ENCODE assay signal across 24 cellular contexts in the genomic region with DNA sequence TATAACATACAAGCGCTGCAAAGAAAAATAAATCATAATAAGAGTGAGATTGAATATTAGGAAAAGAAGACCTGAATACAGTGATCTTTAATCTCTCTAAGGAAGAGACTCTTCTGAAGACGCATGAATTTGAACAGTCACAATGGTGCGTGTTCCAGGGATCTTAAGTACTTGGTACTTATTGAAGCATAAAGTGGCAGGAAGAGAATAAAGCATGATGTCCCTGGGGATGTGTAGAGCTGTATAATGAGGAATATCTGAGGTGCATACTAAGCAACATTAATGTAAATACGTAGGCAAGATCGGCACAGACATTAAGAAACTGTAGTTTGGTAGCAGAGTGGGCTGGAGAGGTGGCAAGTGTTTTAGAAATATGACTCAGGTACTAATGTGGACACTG.
"Had no signal": no experiment of that assay in that cellular context is flagged by ENCODE, and none has a peak within 500 bp of the region (broad histone marks: within the 10 kb centered on the region; RNA-seq: fewer than 3 reads in every experiment).

No MANE protein-coding gene starts in this region.

- H3K9me3 Mint-ChIP-seq: T-cell had no signal

- H3K27me3 Mint-ChIP-seq: activated CD4-positive, alpha-beta T cell treated with anti-CD3 and anti-CD28 coated beads for 36 hours had no signal

- H3K27me3 ChIP-seq: adrenal gland had no signal

- H3K36me3 Mint-ChIP-seq: activated naive CD8-positive, alpha-beta T cell treated with anti-CD3 and anti-CD28 coated beads, Interleukin-2, amount 10 ng/mL, durations not matched to agents 7 days and 5 days; T-cell had no signal

- ATAC-seq: activated CD4-positive, alpha-beta T cell treated with anti-CD3 and anti-CD28 coated beads for 36 hours; activated CD8-positive, alpha-beta T cell treated with anti-CD3 and anti-CD28 coated beads, Interleukin-2, amount 10 ng/mL, durations not matched to agents 7 days and 5 days; Right ventricle myocardium inferior; T-cell had no signal

- H3K27ac Mint-ChIP-seq: activated CD4-positive, alpha-beta T cell treated with anti-CD3 and anti-CD28 coated beads for 36 hours; activated CD8-positive, alpha-beta T cell treated with anti-CD3 and anti-CD28 coated beads, Interleukin-2, amount 10 ng/mL, durations not matched to agents 7 days and 5 days; activated naive CD8-positive, alpha-beta T cell treated with anti-CD3 and anti-CD28 coated beads, Interleukin-2, amount 10 ng/mL, durations not matched to agents 7 days and 5 days; T-cell had no signal

- DNase-seq: activated CD4-positive, alpha-beta T cell treated with anti-CD3 and anti-CD28 coated beads for 36 hours; activated CD4-positive, CD25-positive, alpha-beta regulatory T cell; activated CD8-positive, alpha-beta memory T cell treated with anti-CD3 and anti-CD28 coated beads, Interleukin-2, amount 50 U/mL, for 48 hours; activated CD8-positive, alpha-beta T cell treated with anti-CD3 and anti-CD28 coated beads, Interleukin-2, amount 10 ng/mL, durations not matched to agents 7 days and 5 days; activated naive CD4-positive, alpha-beta T cell treated with anti-CD3 and anti-CD28 coated beads, Interleukin-2, amount 50 U/mL, for 16 hours; activated naive CD8-positive, alpha-beta T cell treated with anti-CD3 and anti-CD28 coated beads, Interleukin-2, amount 10 ng/mL, durations not matched to agents 7 days and 5 days; activated T-cell treated with anti-CD3 and anti-CD28 coated beads, Interleukin-2, amount 50 U/mL, for 1 hour; adrenal gland; anterior cingulate cortex; cerebellar nuclear complex; KG1; NCI-H1048; NCI-H2081; NCI-H345; NCI-H510A; NCI-H526 treated with DMSO at 0.1 percent for 48 hours; NCI-H82; RPMI8226; T-cell; T-helper 2 cell; T1000 had no signal

- H3K27ac ChIP-seq: SK-N-MC, VCaP had no signal

- H3K4me1 ChIP-seq: adrenal gland had no signal

- H3K4me3 Mint-ChIP-seq: activated CD4-positive, alpha-beta T cell treated with anti-CD3 and anti-CD28 coated beads for 36 hours; activated CD8-positive, alpha-beta T cell treated with anti-CD3 and anti-CD28 coated beads, Interleukin-2, amount 10 ng/mL, durations not matched to agents 7 days and 5 days; activated naive CD8-positive, alpha-beta T cell treated with anti-CD3 and anti-CD28 coated beads, Interleukin-2, amount 10 ng/mL, durations not matched to agents 7 days and 5 days; T-cell had no signal
